ENCODE assay signal across 9 cellular contexts in the genomic region with DNA sequence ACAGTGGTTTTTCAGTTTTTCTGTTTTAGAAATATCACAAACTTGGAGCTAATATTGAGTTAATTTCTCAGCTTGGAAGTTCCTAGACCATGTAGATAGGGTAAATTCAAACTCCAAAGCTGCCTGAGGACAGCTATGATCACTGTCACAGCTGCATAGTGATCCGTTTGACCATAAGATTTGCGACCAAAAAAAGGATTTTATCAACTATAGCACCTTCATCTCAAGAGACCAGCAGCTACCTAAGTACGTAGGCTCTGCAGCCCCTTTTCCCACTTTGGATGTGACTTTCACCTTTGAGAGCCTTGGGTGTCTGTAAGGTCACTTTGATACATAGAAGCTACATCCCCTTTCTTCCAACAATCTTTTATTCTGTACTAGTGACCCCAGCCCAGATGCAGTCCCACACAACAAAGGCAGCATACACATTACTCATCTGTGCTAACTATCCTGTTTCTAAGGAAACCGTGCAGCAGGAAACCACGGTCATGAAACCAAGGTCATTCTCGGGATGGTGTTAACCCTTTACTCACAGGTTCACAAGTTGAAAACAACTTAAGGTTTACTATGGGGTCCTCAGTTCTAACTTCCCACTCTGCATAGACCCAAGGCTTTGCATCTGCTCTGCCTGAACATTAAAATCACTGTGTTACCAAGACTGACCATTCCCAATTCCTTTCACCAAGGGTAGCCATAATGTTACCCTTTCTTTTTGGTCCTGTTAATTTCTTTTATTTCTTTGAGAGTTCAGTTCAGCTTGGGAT.
DNase-seq lines count a peak whose midpoint lies in the region; ATAC-seq and TF ChIP-seq lines count a peak whose summit lies in the region.
"Had no signal": no experiment of that assay in that cellular context is flagged by ENCODE, and none has a peak within 500 bp of the region (broad histone marks: within the 10 kb centered on the region; RNA-seq: fewer than 3 reads in every experiment).

No MANE protein-coding gene starts in this region.

- DNase-seq in HFF-Myc (ENCODE audit: extremely low read depth, low read depth) (peak; percentile 74), islet precursor cell (peak; percentile 67), prostate gland (ENCODE audit: low spot score) (no peak), vagina (ENCODE audit: extremely low spot score in 2 of 2) (no peak), psoas muscle (no peak), left lung (no peak)
- DNase-seq in activated CD8-positive, alpha-beta T cell treated with anti-CD3 and anti-CD28 coated beads, Interleukin-2, amount 10 ng/mL, durations not matched to agents 7 days and 5 days = peak; percentile 44
- DNase-seq: Kasumi-1 had no signal

- H4K20me1 ChIP-seq in BLaER1 treated with 17β-estradiol and CSF1 and Interleukin-3, amounts not matched to agents 10 nM and 100 nM = no peaks in the 10 kb centered on the region

- H3K9ac ChIP-seq in BLaER1 treated with 17β-estradiol and CSF1 and Interleukin-3, amounts not matched to agents 10 nM and 100 nM = peak overlapping the region in 6 of 11 experiments; percentile 17 to 56 (median 40); a peak in 8 of 22 replicates

- no peak overlapping the region for H3K4me3 Mint-ChIP-seq in activated CD8-positive, alpha-beta T cell treated with anti-CD3 and anti-CD28 coated beads, Interleukin-2, amount 10 ng/mL, durations not matched to agents 7 days and 5 days

- H3K36me3 ChIP-seq in BLaER1 treated with 17β-estradiol and CSF1 and Interleukin-3, amounts not matched to agents 10 nM and 100 nM = peaks cover 0 to 28% (median 11%) of the 10 kb centered on the region in 11 experiments; a peak in 12 of 22 replicates
- H3K36me3 ChIP-seq in prostate gland (no peaks in the 10 kb centered on the region), vagina (peaks cover 0 to 11% of the 10 kb centered on the region in 2 donors), psoas muscle (ENCODE audit: insufficient read depth in 1 of 2, low read depth in 1 of 2) (peaks cover 0 to 10% of the 10 kb centered on the region in 2 donors), left lung (peaks cover 0 to 9% of the 10 kb centered on the region in 2 donors)

- POLR2A ChIA-PET in activated CD8-positive, alpha-beta T cell treated with anti-CD3 and anti-CD28 coated beads, Interleukin-2, amount 10 ng/mL, durations not matched to agents 7 days and 5 days (lab: Charles Lee) = interaction anchor here (0.5 kb wide), 1 partner anchor 96 kb away, joined by 3 read pairs; no protein-coding TSS in a partner anchor

- intact Hi-C loops in prostate gland (cut with DNase I) = no loop called here
- intact Hi-C loops in vagina (cut with DNase I) = no loop called here
- intact Hi-C loops in psoas muscle (cut with DNase I) = no loop called here
- intact Hi-C loops in left lung (cut with DNase I) = no loop called here

- TF ChIP-seq CTCF in HFF-Myc (IDR thresholded peaks at IDR 0.05; ENCODE audit: low read depth, low read length, missing control alignments) (no peak), prostate gland (IDR thresholded peaks at IDR 0.05) (no peak), vagina (IDR thresholded peaks at IDR 0.05) (no peak), psoas muscle (IDR thresholded peaks at IDR 0.05) (no peak), left lung (IDR thresholded peaks at IDR 0.05) (no peak)

- H3K4me2 ChIP-seq in BLaER1 treated with 17β-estradiol and CSF1 and Interleukin-3, amounts not matched to agents 10 nM and 100 nM = peak overlapping the region; percentile 60 to 85 (median 77)

- H3K27me3 Mint-ChIP-seq in activated CD8-positive, alpha-beta T cell treated with anti-CD3 and anti-CD28 coated beads, Interleukin-2, amount 10 ng/mL, durations not matched to agents 7 days and 5 days (ENCODE audit: low read depth) = no peaks in the 10 kb centered on the region

- TF ChIP-seq POLR2A in prostate gland (IDR thresholded peaks at IDR 0.05) = no peak
- no peak for TF ChIP-seq POLR2A in vagina (IDR thresholded peaks at IDR 0.05)

- peak overlapping the region in 7 of 11 experiments; percentile 42 to 70 (median 65); a peak in 14 of 22 replicates for H3K27ac ChIP-seq in BLaER1 treated with 17β-estradiol and CSF1 and Interleukin-3, amounts not matched to agents 10 nM and 100 nM
- H3K27ac ChIP-seq in prostate gland (no peak overlapping the region), vagina (no peak overlapping the region), psoas muscle (no peak overlapping the region), left lung (no peak overlapping the region)

- no peak overlapping the region for H3K27ac Mint-ChIP-seq in activated CD8-positive, alpha-beta T cell treated with anti-CD3 and anti-CD28 coated beads, Interleukin-2, amount 10 ng/mL, durations not matched to agents 7 days and 5 days

- peaks cover 16 to 32% (median 24%) of the 10 kb centered on the region in 10 experiments for H3K4me1 ChIP-seq in BLaER1 treated with 17β-estradiol and CSF1 and Interleukin-3, amounts not matched to agents 10 nM and 100 nM
- H3K4me1 ChIP-seq in prostate gland (replicated peaks) (no peaks in the 10 kb centered on the region), vagina (no peaks in the 10 kb centered on the region), psoas muscle (peaks cover 4% of the 10 kb centered on the region), left lung (no peaks in the 10 kb centered on the region)

- H3K9me3 ChIP-seq in BLaER1 treated with 17β-estradiol and CSF1 and Interleukin-3, amounts not matched to agents 10 nM and 100 nM (replicated peaks in 1 of 11) = no peaks in the 10 kb centered on the region
- H3K9me3 ChIP-seq in prostate gland (no peaks in the 10 kb centered on the region), vagina (no peaks in the 10 kb centered on the region), psoas muscle (no peaks in the 10 kb centered on the region), left lung (no peaks in the 10 kb centered on the region)

- no peaks in the 10 kb centered on the region for H3K36me3 Mint-ChIP-seq in activated CD8-positive, alpha-beta T cell treated with anti-CD3 and anti-CD28 coated beads, Interleukin-2, amount 10 ng/mL, durations not matched to agents 7 days and 5 days (ENCODE audit: low read depth)

- no peaks in the 10 kb centered on the region for H3K9me3 Mint-ChIP-seq in activated CD8-positive, alpha-beta T cell treated with anti-CD3 and anti-CD28 coated beads, Interleukin-2, amount 10 ng/mL, durations not matched to agents 7 days and 5 days (ENCODE audit: insufficient read depth)

- peak overlapping the region in 2 of 10 experiments; percentile 4 to 44; a peak in 2 of 20 replicates for H3K4me3 ChIP-seq in BLaER1 treated with 17β-estradiol and CSF1 and Interleukin-3, amounts not matched to agents 10 nM and 100 nM
- H3K4me3 ChIP-seq in HFF-Myc (replicated peaks; ENCODE audit: low read depth, low read length) = no peak overlapping the region
- H3K4me3 ChIP-seq in prostate gland = no peak overlapping the region
- no peak overlapping the region for H3K4me3 ChIP-seq in vagina
- no peak overlapping the region for H3K4me3 ChIP-seq in psoas muscle
- H3K4me3 ChIP-seq in left lung = no peak overlapping the region

- peaks cover 17% of the 10 kb centered on the region for H3K4me1 Mint-ChIP-seq in activated CD8-positive, alpha-beta T cell treated with anti-CD3 and anti-CD28 coated beads, Interleukin-2, amount 10 ng/mL, durations not matched to agents 7 days and 5 days (ENCODE audit: low read depth)

- 44% methylated on average over 6 of the region's 6 CpGs for WGBS in prostate gland
- WGBS in psoas muscle, 3 donors = 37 to 41% (median 40%) methylated on average over 6 of the region's 6 CpGs

- peak; percentile 63 for ATAC-seq in activated CD8-positive, alpha-beta T cell treated with anti-CD3 and anti-CD28 coated beads, Interleukin-2, amount 10 ng/mL, durations not matched to agents 7 days and 5 days
- ATAC-seq in psoas muscle = no peak
- no peak for ATAC-seq in left lung

- no peaks in the 10 kb centered on the region for H3K27me3 ChIP-seq in BLaER1 treated with 17β-estradiol and CSF1 and Interleukin-3, amounts not matched to agents 10 nM and 100 nM
- H3K27me3 ChIP-seq in prostate gland (replicated peaks; ENCODE audit: insufficient read depth) (no peaks in the 10 kb centered on the region), vagina (no peaks in the 10 kb centered on the region), psoas muscle (ENCODE audit: insufficient read depth in 3 of 3, low read length in 2 of 3) (no peaks in the 10 kb centered on the region), left lung (no peaks in the 10 kb centered on the region)

- CTCF ChIA-PET in activated CD8-positive, alpha-beta T cell treated with anti-CD3 and anti-CD28 coated beads, Interleukin-2, amount 10 ng/mL, durations not matched to agents 7 days and 5 days (lab: Charles Lee) = interaction anchor here (0.8 kb wide), 1 partner anchor 34 kb away, joined by 3 read pairs; no protein-coding TSS in a partner anchor

Comparison
In these comparisons a context has a peak if more than half of its experiments do, and no peak if none do; other contexts are left out.
1. H3K27ac ChIP-seq: peak in BLaER1 treated with 17β-estradiol and CSF1 and Interleukin-3, amounts not matched to agents 10 nM and 100 nM (7 of 11); none in prostate gland (0 of 2), vagina (single experiment), psoas muscle (single experiment) and left lung (0 of 2).
2. DNase-seq: peak in HFF-Myc (single experiment), activated CD8-positive, alpha-beta T cell treated with anti-CD3 and anti-CD28 coated beads, Interleukin-2, amount 10 ng/mL, durations not matched to agents 7 days and 5 days (single experiment) and islet precursor cell (single experiment); none in prostate gland (single experiment), vagina (0 of 2), psoas muscle (0 of 2) and left lung (0 of 2).